Comparison of ENCODE assay signal across 12 cellular contexts in the genomic region with DNA sequence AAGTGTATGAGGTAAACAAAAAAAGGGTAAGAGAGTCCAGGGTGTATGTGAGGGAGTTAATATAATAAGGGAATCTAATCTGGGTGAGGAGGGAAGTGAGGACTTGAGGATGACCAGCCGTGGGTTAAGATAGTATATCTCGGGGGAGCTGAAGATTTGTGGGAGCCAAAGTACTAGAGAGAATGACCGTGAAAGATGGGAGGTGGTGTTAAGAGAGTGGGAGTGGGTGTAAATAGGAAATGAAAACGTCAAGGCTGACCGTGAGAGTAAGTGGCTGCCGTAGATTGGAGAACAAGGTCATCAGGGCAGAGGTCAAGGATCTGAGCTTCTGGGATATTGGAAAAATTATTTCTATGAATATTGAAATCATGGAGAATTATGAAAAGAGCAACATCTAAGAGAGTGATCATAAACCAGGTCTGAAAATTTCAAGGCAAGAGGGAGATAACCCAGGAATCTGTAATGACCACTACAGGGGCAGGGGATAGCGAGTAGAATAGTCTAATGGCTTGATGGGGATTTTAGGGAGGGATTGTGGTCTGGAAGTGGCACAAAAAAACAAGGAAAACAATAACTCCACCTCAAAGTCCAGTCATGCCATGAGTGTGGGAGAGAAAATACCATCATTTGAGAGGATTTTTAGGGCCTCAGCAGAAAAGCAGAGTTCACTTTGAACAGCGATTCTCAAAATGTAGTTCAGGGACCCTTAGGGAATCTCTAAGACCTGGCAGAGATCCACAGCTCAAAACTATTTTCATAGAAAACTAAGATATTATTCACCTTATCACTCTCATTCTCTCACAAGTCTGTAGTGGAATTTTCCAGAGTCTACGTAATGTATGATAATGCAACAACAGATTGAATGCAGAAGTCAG.
"Had no signal": no experiment of that assay in that cellular context is flagged by ENCODE, and none has a peak within 500 bp of the region (broad histone marks: within the 10 kb centered on the region; RNA-seq: fewer than 3 reads in every experiment).

No MANE protein-coding gene starts in this region.

- H3K27me3 ChIP-seq: ascending aorta, hepatocyte, sigmoid colon, thyroid gland had no signal

- DNase-seq: activated CD4-positive, alpha-beta T cell treated with anti-CD3 and anti-CD28 coated beads, Interleukin-2, amount 50 U/mL, for 1 hour; activated naive CD4-positive, alpha-beta T cell; activated T-cell treated with anti-CD3 and anti-CD28 coated beads for 4 hours; psoas muscle; sigmoid colon; thyroid gland had no signal

- H3K9me3 ChIP-seq: ascending aorta, psoas muscle, sigmoid colon, thyroid gland had no signal

- H3K4me1 ChIP-seq: ascending aorta, psoas muscle, sigmoid colon, thyroid gland had no signal

- H3K36me3 ChIP-seq: ascending aorta, cardiac muscle cell, sigmoid colon, thyroid gland had no signal

- ATAC-seq: esophagus mucosa; left lobe of liver; psoas muscle; stimulated activated effector memory CD8-positive, alpha-beta T cell treated with anti-CD3 and anti-CD28 coated beads, Interleukin-12 subunit alpha, Interleukin-12 subunit beta, amount 100 ng/mL, for 72 hours had no signal

- H3K27ac ChIP-seq: ascending aorta, cardiac muscle cell, hepatocyte, psoas muscle, sigmoid colon, thyroid gland had no signal

- H3K4me3 ChIP-seq: ascending aorta, cardiac muscle cell, hepatocyte, psoas muscle, sigmoid colon, thyroid gland had no signal
